In the genomic region with DNA sequence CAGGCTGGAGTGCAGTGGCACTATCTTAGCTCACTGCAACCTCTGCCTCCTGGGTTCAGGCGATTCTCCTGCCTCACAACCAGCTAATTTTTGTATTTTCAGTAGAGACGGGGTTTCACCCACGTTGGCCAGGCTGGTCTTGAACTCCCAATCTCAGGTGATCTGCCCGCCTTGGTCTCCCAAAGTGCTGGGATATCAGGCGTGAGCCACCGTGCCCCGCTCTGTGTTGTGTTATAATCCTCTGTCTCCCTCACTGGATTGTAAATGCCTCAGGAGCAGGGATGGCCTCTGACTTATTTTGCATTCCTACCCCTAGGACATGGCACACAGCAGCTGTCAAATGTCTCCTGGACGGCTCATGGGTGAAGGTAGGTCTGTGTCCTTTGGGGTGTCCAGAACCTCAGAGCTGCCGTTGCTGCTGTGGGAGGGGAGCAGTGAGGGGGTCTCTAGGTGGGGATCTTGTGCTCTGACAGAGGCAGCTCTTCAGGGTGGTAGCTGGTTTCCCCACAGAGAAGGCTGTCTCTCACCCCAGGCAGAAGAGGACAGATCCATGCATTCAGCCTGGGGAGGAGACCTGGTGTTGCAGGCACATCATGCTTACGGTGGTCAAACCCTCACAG, we compare ENCODE assay signal across 22 cellular contexts. TPM values are rescaled to one million over a fixed set of nuclear protein-coding genes. Genes with fewer than 3 reads are reported as not detected.
A peak's percentile ranks its signal among the peaks of the same experiment; 100 is the strongest.
DNase-seq lines count a peak whose midpoint lies in the region; ATAC-seq, FAIRE-seq and TF ChIP-seq lines count a peak whose summit lies in the region.
"Had no signal": no experiment of that assay in that cellular context is flagged by ENCODE, and none has a peak within 500 bp of the region (broad histone marks: within the 10 kb centered on the region; RNA-seq: fewer than 3 reads in every experiment).

No MANE protein-coding gene starts in this region.

- FAIRE-seq in HepG2 (lab: Jason Lieb, UNC) = no peak
- FAIRE-seq in urothelium cell line (lab: Jason Lieb, UNC) = no peak
- FAIRE-seq: A204.1, GM12878, GM19239 had no signal

- no peak for TF ChIP-seq RAD21 in HepG2 (CRISPR knock-in tag; IDR thresholded peaks at IDR 0.05)

- no peak overlapping the region for H3K4me2 ChIP-seq in HepG2 (ENCODE audit: low read depth, low read length)
- H3K4me2 ChIP-seq: GM23338 had no signal

- no TSS peak for BruUV-seq in HepG2 (replicated peaks; lab: Mats Ljungman, UMichigan)

- H3K4me3 ChIP-seq in WERI-Rb-1 (ENCODE audit: low read depth, low read length) = no peak overlapping the region
- H3K4me3 ChIP-seq in HepG2 (replicated peaks in 1 of 3; ENCODE audit: insufficient read depth in 1 of 3, low read depth in 2 of 3, low read length in 3 of 3) = no peak overlapping the region
- H3K4me3 ChIP-seq in spleen = no peak overlapping the region
- H3K4me3 ChIP-seq: GM12878, GM23338 had no signal

- peak overlapping the region; percentile 38 for H3K27ac Mint-ChIP-seq in activated CD4-positive, alpha-beta T cell treated with anti-CD3 and anti-CD28 coated beads, Interleukin-2, amount 10 ng/mL, durations not matched to agents 7 days and 5 days
- H3K27ac Mint-ChIP-seq: GM23338 had no signal

- H3K36me3 ChIP-seq in WERI-Rb-1 = peaks cover 13% of the 10 kb centered on the region; the same call in 1 of the 2 replicates
- peaks cover 0 to 6% of the 10 kb centered on the region in 2 experiments; a peak in 1 of 5 replicates for H3K36me3 ChIP-seq in HepG2 (replicated peaks in 1 of 2; ENCODE audit: control insufficient read depth in 1 of 2, insufficient read depth in 2 of 2, low read length in 2 of 2)
- no peaks in the 10 kb centered on the region for H3K36me3 ChIP-seq in spleen
- H3K36me3 ChIP-seq: BE2C had no signal

- H3K36me3 Mint-ChIP-seq in activated CD4-positive, alpha-beta T cell treated with anti-CD3 and anti-CD28 coated beads, Interleukin-2, amount 10 ng/mL, durations not matched to agents 7 days and 5 days (ENCODE audit: low read depth) = peaks cover 2% of the 10 kb centered on the region

- H3K4me3 Mint-ChIP-seq in activated CD4-positive, alpha-beta T cell treated with anti-CD3 and anti-CD28 coated beads, Interleukin-2, amount 10 ng/mL, durations not matched to agents 7 days and 5 days = no peak overlapping the region
- H3K4me3 Mint-ChIP-seq: GM23338 had no signal

- H3K27ac ChIP-seq in WERI-Rb-1 = peak overlapping the region; percentile 7; the same call in 1 of the 2 replicates
- no peak overlapping the region for H3K27ac ChIP-seq in HepG2 (ENCODE audit: extremely low read length, insufficient read depth, low read length)
- H3K27ac ChIP-seq in spleen = no peak overlapping the region

- H2AFZ ChIP-seq in HepG2 (ENCODE audit: low read length) = no peak overlapping the region
- H2AFZ ChIP-seq: GM23338 had no signal

- H3K9me3 ChIP-seq in WERI-Rb-1 (ENCODE audit: severe bottlenecking) (no peaks in the 10 kb centered on the region), HepG2 (ENCODE audit: low read length) (no peaks in the 10 kb centered on the region), spleen (no peaks in the 10 kb centered on the region)
- H3K9me3 ChIP-seq: BE2C had no signal

- CTCF ChIA-PET in activated CD4-positive, alpha-beta T cell treated with anti-CD3 and anti-CD28 coated beads, Interleukin-2, amount 10 ng/mL, durations not matched to agents 7 days and 5 days (lab: Charles Lee) = interaction anchor here (1.4 kb wide), 1 partner anchor 15 kb away, joined by 5 read pairs; no protein-coding TSS in a partner anchor
- CTCF ChIA-PET in HepG2 (lab: Yijun Ruan, JAX; ENCODE audit: low intra/inter-chr PET ratio, low total read pairs) = no interaction called here

- no peak overlapping the region for H3K9ac ChIP-seq in HepG2 (ENCODE audit: insufficient read depth, low read depth, low read length)

- TF ChIP-seq EP300 in HepG2 (IDR thresholded peaks at IDR 0.05; ENCODE audit: low read depth in 2 of 2, low read length in 2 of 2) = no peak
- no peak for TF ChIP-seq EP300 in HepG2 (CRISPR knock-in tag; IDR thresholded peaks at IDR 0.05; ENCODE audit: borderline replicate concordance)

- H3K79me2 ChIP-seq in HepG2 (ENCODE audit: insufficient read depth, low read length) = peaks cover 70% of the 10 kb centered on the region

- POLR2A ChIA-PET in activated CD4-positive, alpha-beta T cell treated with anti-CD3 and anti-CD28 coated beads, Interleukin-2, amount 10 ng/mL, durations not matched to agents 7 days and 5 days (lab: Charles Lee) = no interaction called here
- POLR2A ChIA-PET in HepG2 (lab: Yijun Ruan, JAX) = no interaction called here

- peaks cover 27% of the 10 kb centered on the region for H3K4me1 Mint-ChIP-seq in activated CD4-positive, alpha-beta T cell treated with anti-CD3 and anti-CD28 coated beads, Interleukin-2, amount 10 ng/mL, durations not matched to agents 7 days and 5 days

- H4K20me1 ChIP-seq in HepG2 (ENCODE audit: insufficient read depth, low read length) = peaks cover 42% of the 10 kb centered on the region; the same call in 1 of the 2 replicates

- WGBS in HepG2 (ENCODE audit: low lambda C conversion rate) = 77% methylated on average over 7 of the region's 10 CpGs
- WGBS in spleen, 5 donors = 76 to 92% (median 83%) methylated on average over 10 of the region's 10 CpGs

- H3K4me1 ChIP-seq in HepG2 (ENCODE audit: insufficient read depth, low read length) (peaks cover 47% of the 10 kb centered on the region), spleen (peaks cover 0 to 23% (median 15%) of the 10 kb centered on the region in 6 donors)

- TF ChIP-seq CTCF in WERI-Rb-1 (IDR thresholded peaks at IDR 0.05; ENCODE audit: low read depth, low read length) (no peak), HepG2 (CRISPR knock-in tag; IDR thresholded peaks at IDR 0.05) (no peak), spleen (IDR thresholded peaks at IDR 0.05 in 8 of 11, conservative IDR thresholded peaks at IDR 0.05 in 3 of 11) (no peak)

- DNase-seq in activated CD4-positive, alpha-beta T cell treated with anti-CD3 and anti-CD28 coated beads, Interleukin-2, amount 10 ng/mL, durations not matched to agents 7 days and 5 days = no peak
- no peak for DNase-seq in activated CD4-positive, alpha-beta T cell treated with anti-CD3 and anti-CD28 coated beads for 1 hour
- no peak for DNase-seq in WERI-Rb-1
- no peak for DNase-seq in HepG2 (ENCODE audit: low spot score)
- peak; percentile 48 for DNase-seq in spleen
- DNase-seq in NAMALWA (ENCODE audit: low spot score) = no peak
- DNase-seq in urothelium cell line (ENCODE audit: low spot score) = no peak
- DNase-seq: BE2C; CD4-positive, alpha-beta memory T cell; DMS53; EL; NCI-H1105; NCI-H2081; NCI-H2171 treated with DMSO at 0.1 percent for 48 hours; NCI-H774; SHP77 had no signal

- no peaks in the 10 kb centered on the region for H3K9me3 Mint-ChIP-seq in activated CD4-positive, alpha-beta T cell treated with anti-CD3 and anti-CD28 coated beads, Interleukin-2, amount 10 ng/mL, durations not matched to agents 7 days and 5 days
- H3K9me3 Mint-ChIP-seq: CD4-positive, alpha-beta memory T cell; GM23338 had no signal

- intact Hi-C loops in HepG2 (cut with micrococcal nuclease; ENCODE audit: unreplicated experiment) = no loop called here
- intact Hi-C loops in spleen (cut with DNase I; ENCODE audit: low total_unique reads) = no loop called here

- ATAC-seq in HepG2 = no peak
- no peak for ATAC-seq in HG02588 (IDR thresholded peaks at IDR 0.05; ENCODE audit: unreplicated experiment)
- ATAC-seq: GM12878, GM23338, HCT116 had no signal

- in situ Hi-C loops in HepG2 (cut with HindIII; ENCODE audit: extremely low pct_ligation_motif_present, low pct_unique_long_range_greater_than_20kb) = no loop called here

- no peaks in the 10 kb centered on the region for H3K27me3 ChIP-seq in WERI-Rb-1 (ENCODE audit: insufficient read depth, low read depth, severe bottlenecking)
- no peaks in the 10 kb centered on the region for H3K27me3 ChIP-seq in HepG2 (ENCODE audit: control insufficient read depth in 1 of 2, insufficient read depth in 2 of 2, low read length in 2 of 2)
- peaks cover 0 to 38% (median 0%) of the 10 kb centered on the region in 7 donors for H3K27me3 ChIP-seq in spleen (replicated peaks in 1 of 7)
- H3K27me3 ChIP-seq: BE2C had no signal

- TF ChIP-seq POLR2A in HepG2 (IDR thresholded peaks at IDR 0.05; ENCODE audit: insufficient read depth in 1 of 2, low read depth in 2 of 2, low read length in 2 of 2) (no peak), spleen (IDR thresholded peaks at IDR 0.05) (no peak)

- H3K27me3 Mint-ChIP-seq in activated CD4-positive, alpha-beta T cell treated with anti-CD3 and anti-CD28 coated beads, Interleukin-2, amount 10 ng/mL, durations not matched to agents 7 days and 5 days = no peaks in the 10 kb centered on the region

TF ChIP-seq in HepG2, 621 proteins besides CTCF, POLR2A, EP300 and RAD21 (continues in another document):
- peak; percentile 41 for TF ChIP-seq TEAD3 (CRISPR knock-in tag; optimal IDR thresholded peaks at IDR 0.05; ENCODE audit: borderline replicate concordance)

RNA-seq across cellular contexts. Expression of a gene that starts 9.9 kb away (rescaled TPM):
- under 1 TPM; 0.37 to 0.42 TPM for total RNA-seq in activated CD4-positive, alpha-beta T cell treated with anti-CD3 and anti-CD28 coated beads, Interleukin-2, amount 10 ng/mL, durations not matched to agents 7 days and 5 days
- total RNA-seq in HepG2 (2016; rRNA removed; fragmentation: Illumina TruSeq; extraction: Trizol) = 27.1 and 37.9 TPM in 2 replicates
- 28.1 and 31.3 TPM in 2 replicates for total RNA-seq in HepG2 (2016; cell fraction: cytosol; rRNA removed; fragmentation: Illumina TruSeq; extraction: Trizol; ENCODE audit: low read depth)
- total RNA-seq in HepG2 (2016; cell fraction: insoluble cytoplasmic fraction; rRNA removed; fragmentation: Illumina TruSeq; extraction: Trizol) = 27.0 and 27.4 TPM in 2 replicates
- total RNA-seq in HepG2 (2016; cell fraction: membrane; rRNA removed; fragmentation: Illumina TruSeq; extraction: Trizol) = 74.8 and 75.1 TPM in 2 replicates
- 9.7 and 12.9 TPM in 2 replicates for total RNA-seq in HepG2 (2016; cell fraction: nucleus; rRNA removed; fragmentation: Illumina TruSeq; extraction: Trizol)
- polyA plus RNA-seq in HepG2 (2011; rRNA removed) = 64.3 and 69.5 TPM in 2 replicates
- 72.9 and 80.9 TPM in 2 replicates for polyA plus RNA-seq in HepG2 (2011; cell fraction: cytosol; rRNA removed)
- polyA plus RNA-seq in HepG2 (2011; cell fraction: nucleus; rRNA removed) = 15.1 and 22.2 TPM in 2 replicates
- polyA plus RNA-seq in HepG2 (2012) = 49.1 and 73.9 TPM in 2 replicates
- polyA plus RNA-seq in HepG2 (2016; cell fraction: cytosol; fragmentation: Illumina TruSeq; extraction: Trizol; ENCODE audit: low read depth) = 94.4 and 111 TPM in 2 replicates
- 59.8 and 79.1 TPM in 2 replicates for polyA plus RNA-seq in HepG2 (2016; cell fraction: insoluble cytoplasmic fraction; fragmentation: Illumina TruSeq; extraction: Trizol; ENCODE audit: low read depth)
- 164 and 165 TPM in 2 replicates for polyA plus RNA-seq in HepG2 (2016; cell fraction: membrane; fragmentation: Illumina TruSeq; extraction: Trizol; ENCODE audit: low read depth)
- 39.1 and 40.5 TPM in 2 replicates for polyA plus RNA-seq in HepG2 (2016; cell fraction: nucleus; fragmentation: Illumina TruSeq; extraction: Trizol; ENCODE audit: insufficient read depth, low read depth)
- polyA minus RNA-seq in HepG2 (2011; rRNA and poly(A)+ RNA removed; ENCODE audit: low replicate concordance) = 0.07 and 47.0 TPM in 2 replicates
- polyA minus RNA-seq in HepG2 (2011; cell fraction: cytosol; rRNA and poly(A)+ RNA removed) = 35.9 and 45.7 TPM in 2 replicates
- polyA minus RNA-seq in HepG2 (2011; cell fraction: nucleus; rRNA and poly(A)+ RNA removed) = 7.2 and 9.6 TPM in 2 replicates
- total RNA-seq in spleen = under 1 TPM in 1 of 7 donors, not detected in 6; 0.17 TPM
- polyA plus RNA-seq in spleen = under 1 TPM; 0.13 to 0.65 (median 0.19) TPM
- total RNA-seq: GM12878 had no signal
- polyA plus RNA-seq: CD4-positive, alpha-beta memory T cell had no signal

Comparison
In these comparisons a context has a peak if more than half of its experiments do, and no peak if none do; other contexts are left out.
1. RNA of a gene that starts 9.9 kb away (total RNA-seq): 9.7 to 75.1 TPM in HepG2; 0.37 to 0.42 TPM in activated CD4-positive, alpha-beta T cell treated with anti-CD3 and anti-CD28 coated beads, Interleukin-2, amount 10 ng/mL, durations not matched to agents 7 days and 5 days and 0.17 TPM in spleen; every median in the first group is over 4 times any median in the second.